In genomic region chr19:49590071-49590970, GRCh38 we compare ENCODE assay signal across 1 cellular context.
TF ChIP-seq lines count a peak whose summit lies in the region.

No MANE protein-coding gene starts in this region.

TF ChIP-seq in HepG2, 621 proteins besides CTCF, POLR2A, EP300 and RAD21 (continued from another document and continues in another):
- TF ChIP-seq, protein P1, sequence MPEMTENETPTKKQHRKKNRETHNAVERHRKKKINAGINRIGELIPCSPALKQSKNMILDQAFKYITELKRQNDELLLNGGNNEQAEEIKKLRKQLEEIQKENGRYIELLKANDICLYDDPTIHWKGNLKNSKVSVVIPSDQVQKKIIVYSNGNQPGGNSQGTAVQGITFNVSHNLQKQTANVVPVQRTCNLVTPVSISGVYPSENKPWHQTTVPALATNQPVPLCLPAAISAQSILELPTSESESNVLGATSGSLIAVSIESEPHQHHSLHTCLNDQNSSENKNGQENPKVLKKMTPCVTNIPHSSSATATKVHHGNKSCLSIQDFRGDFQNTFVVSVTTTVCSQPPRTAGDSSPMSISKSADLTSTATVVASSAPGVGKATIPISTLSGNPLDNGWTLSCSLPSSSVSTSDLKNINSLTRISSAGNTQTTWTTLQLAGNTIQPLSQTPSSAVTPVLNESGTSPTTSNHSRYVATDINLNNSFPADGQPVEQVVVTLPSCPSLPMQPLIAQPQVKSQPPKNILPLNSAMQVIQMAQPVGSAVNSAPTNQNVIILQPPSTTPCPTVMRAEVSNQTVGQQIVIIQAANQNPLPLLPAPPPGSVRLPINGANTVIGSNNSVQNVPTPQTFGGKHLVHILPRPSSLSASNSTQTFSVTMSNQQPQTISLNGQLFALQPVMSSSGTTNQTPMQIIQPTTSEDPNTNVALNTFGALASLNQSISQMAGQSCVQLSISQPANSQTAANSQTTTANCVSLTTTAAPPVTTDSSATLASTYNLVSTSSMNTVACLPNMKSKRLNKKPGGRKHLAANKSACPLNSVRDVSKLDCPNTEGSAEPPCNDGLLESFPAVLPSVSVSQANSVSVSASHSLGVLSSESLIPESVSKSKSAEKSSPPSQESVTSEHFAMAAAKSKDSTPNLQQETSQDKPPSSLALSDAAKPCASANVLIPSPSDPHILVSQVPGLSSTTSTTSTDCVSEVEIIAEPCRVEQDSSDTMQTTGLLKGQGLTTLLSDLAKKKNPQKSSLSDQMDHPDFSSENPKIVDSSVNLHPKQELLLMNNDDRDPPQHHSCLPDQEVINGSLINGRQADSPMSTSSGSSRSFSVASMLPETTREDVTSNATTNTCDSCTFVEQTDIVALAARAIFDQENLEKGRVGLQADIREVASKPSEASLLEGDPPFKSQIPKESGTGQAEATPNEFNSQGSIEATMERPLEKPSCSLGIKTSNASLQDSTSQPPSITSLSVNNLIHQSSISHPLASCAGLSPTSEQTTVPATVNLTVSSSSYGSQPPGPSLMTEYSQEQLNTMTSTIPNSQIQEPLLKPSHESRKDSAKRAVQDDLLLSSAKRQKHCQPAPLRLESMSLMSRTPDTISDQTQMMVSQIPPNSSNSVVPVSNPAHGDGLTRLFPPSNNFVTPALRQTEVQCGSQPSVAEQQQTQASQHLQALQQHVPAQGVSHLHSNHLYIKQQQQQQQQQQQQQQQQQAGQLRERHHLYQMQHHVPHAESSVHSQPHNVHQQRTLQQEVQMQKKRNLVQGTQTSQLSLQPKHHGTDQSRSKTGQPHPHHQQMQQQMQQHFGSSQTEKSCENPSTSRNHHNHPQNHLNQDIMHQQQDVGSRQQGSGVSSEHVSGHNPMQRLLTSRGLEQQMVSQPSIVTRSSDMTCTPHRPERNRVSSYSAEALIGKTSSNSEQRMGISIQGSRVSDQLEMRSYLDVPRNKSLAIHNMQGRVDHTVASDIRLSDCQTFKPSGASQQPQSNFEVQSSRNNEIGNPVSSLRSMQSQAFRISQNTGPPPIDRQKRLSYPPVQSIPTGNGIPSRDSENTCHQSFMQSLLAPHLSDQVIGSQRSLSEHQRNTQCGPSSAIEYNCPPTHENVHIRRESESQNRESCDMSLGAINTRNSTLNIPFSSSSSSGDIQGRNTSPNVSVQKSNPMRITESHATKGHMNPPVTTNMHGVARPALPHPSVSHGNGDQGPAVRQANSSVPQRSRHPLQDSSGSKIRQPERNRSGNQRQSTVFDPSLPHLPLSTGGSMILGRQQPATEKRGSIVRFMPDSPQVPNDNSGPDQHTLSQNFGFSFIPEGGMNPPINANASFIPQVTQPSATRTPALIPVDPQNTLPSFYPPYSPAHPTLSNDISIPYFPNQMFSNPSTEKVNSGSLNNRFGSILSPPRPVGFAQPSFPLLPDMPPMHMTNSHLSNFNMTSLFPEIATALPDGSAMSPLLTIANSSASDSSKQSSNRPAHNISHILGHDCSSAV (CRISPR knock-in tag; IDR thresholded peaks at IDR 0.05; ENCODE audit: borderline replicate concordance) = no peak
- TF ChIP-seq MXD4 (CRISPR knock-in tag; IDR thresholded peaks at IDR 0.05) (peak; percentile 69), ZNF761 (CRISPR knock-in tag; conservative IDR thresholded peaks at IDR 0.05) (no peak), ZNF644 (CRISPR knock-in tag; IDR thresholded peaks at IDR 0.05; ENCODE audit: low read depth) (no peak), TFDP2 (CRISPR knock-in tag; IDR thresholded peaks at IDR 0.05) (peak; percentile 65), ZNF207 (IDR thresholded peaks at IDR 0.05; ENCODE audit: borderline replicate concordance) (no peak), GATAD2A (CRISPR knock-in tag; IDR thresholded peaks at IDR 0.05) (no peak), ARNT (IDR thresholded peaks at IDR 0.05) (no peak), RBM22 (optimal IDR thresholded peaks at IDR 0.05; ENCODE audit: low read length) (peak; percentile 70), ZC3H4 (CRISPR knock-in tag; IDR thresholded peaks at IDR 0.05; ENCODE audit: borderline replicate concordance) (peak; percentile 74; the same call in 1 of the 2 replicates), ZNF562 (CRISPR knock-in tag; IDR thresholded peaks at IDR 0.05; ENCODE audit: borderline replicate concordance) (no peak), SP1 (IDR thresholded peaks at IDR 0.05) (no peak), SP1 (CRISPR knock-in tag; IDR thresholded peaks at IDR 0.05) (peak; percentile 87), CBX5 (CRISPR knock-in tag; IDR thresholded peaks at IDR 0.05; ENCODE audit: borderline replicate concordance) (0 out of 2 replicates have a peak, but pooled peaks have one; percentile 43), ZNF790 (CRISPR knock-in tag; IDR thresholded peaks at IDR 0.05; ENCODE audit: borderline replicate concordance) (peak; percentile 76; the same call in 1 of the 2 replicates), SMC3 (IDR thresholded peaks at IDR 0.05; ENCODE audit: low read length) (no peak), MED1 (CRISPR knock-in tag; IDR thresholded peaks at IDR 0.05) (peak; percentile 49), SRF (IDR thresholded peaks at IDR 0.05; ENCODE audit: low read depth, low read length) (no peak), ZNF724P (CRISPR knock-in tag; IDR thresholded peaks at IDR 0.05; ENCODE audit: borderline replicate concordance) (no peak), ZNF513 (CRISPR knock-in tag; conservative IDR thresholded peaks at IDR 0.05) (no peak), ZFP36L1 (CRISPR knock-in tag; IDR thresholded peaks at IDR 0.05) (no peak), NR2C2 (CRISPR knock-in tag; IDR thresholded peaks at IDR 0.05; ENCODE audit: borderline replicate concordance) (peak; percentile 60), ZNF75D (CRISPR knock-in tag; IDR thresholded peaks at IDR 0.05; ENCODE audit: borderline replicate concordance) (no peak), ZFY (CRISPR knock-in tag; IDR thresholded peaks at IDR 0.05) (peak; percentile 91), ZNF574 (CRISPR knock-in tag; IDR thresholded peaks at IDR 0.05) (peak; percentile 56), KMT2A (CRISPR knock-in tag; IDR thresholded peaks at IDR 0.05) (peak; percentile 24; the same call in 1 of the 2 replicates), TFDP1 (CRISPR knock-in tag; IDR thresholded peaks at IDR 0.05; ENCODE audit: borderline replicate concordance) (peak; percentile 24; the same call in 1 of the 2 replicates), SCMH1 (CRISPR knock-in tag; IDR thresholded peaks at IDR 0.05; ENCODE audit: borderline replicate concordance) (no peak), ZNF10 (CRISPR knock-in tag; IDR thresholded peaks at IDR 0.05; ENCODE audit: borderline replicate concordance, low read depth) (no peak), JDP2 (CRISPR knock-in tag; IDR thresholded peaks at IDR 0.05; ENCODE audit: borderline replicate concordance) (no peak), BATF2 (CRISPR knock-in tag; IDR thresholded peaks at IDR 0.05) (no peak), ZNF766 (CRISPR knock-in tag; IDR thresholded peaks at IDR 0.05; ENCODE audit: borderline replicate concordance) (peak; percentile 24; the same call in 1 of the 2 replicates), AHR (CRISPR knock-in tag; IDR thresholded peaks at IDR 0.05) (peak; percentile 58; the same call in 1 of the 2 replicates), NFRKB (IDR thresholded peaks at IDR 0.05) (no peak), PHF8 (CRISPR knock-in tag; IDR thresholded peaks at IDR 0.05) (peak; percentile 69), EED (CRISPR knock-in tag; IDR thresholded peaks at IDR 0.05) (no peak), ARID4A (CRISPR knock-in tag; IDR thresholded peaks at IDR 0.05; ENCODE audit: borderline replicate concordance) (peak; percentile 68), ZSCAN29 (CRISPR knock-in tag; conservative IDR thresholded peaks at IDR 0.05) (peak; percentile 72; the same call in 1 of the 2 replicates), RBAK (CRISPR knock-in tag; IDR thresholded peaks at IDR 0.05) (no peak), ZNF772 (CRISPR knock-in tag; IDR thresholded peaks at IDR 0.05) (no peak), HNRNPL (IDR thresholded peaks at IDR 0.05; ENCODE audit: low read depth, low read length) (peak; percentile 83; the same call in 1 of the 2 replicates), HNRNPUL1 (IDR thresholded peaks at IDR 0.05; ENCODE audit: low read depth, low read length) (no peak), CREB1 (IDR thresholded peaks at IDR 0.05) (no peak), CREB1 (CRISPR knock-in tag; IDR thresholded peaks at IDR 0.05) (no peak), CBFB (CRISPR knock-in tag; IDR thresholded peaks at IDR 0.05) (peak; percentile 22; the same call in 1 of the 2 replicates), GFI1 (CRISPR knock-in tag; IDR thresholded peaks at IDR 0.05; ENCODE audit: borderline replicate concordance) (0 out of 2 replicates have a peak, but pooled peaks have one; percentile 16)
